In genomic region chr1:164558461-164559341, GRCh38 we compare ENCODE assay signal across 8 cellular contexts. TPM values are rescaled to one million over a fixed set of nuclear protein-coding genes. Genes with fewer than 3 reads are reported as not detected.
A peak's percentile ranks its signal among the peaks of the same experiment; 100 is the strongest.
DNase-seq lines count a peak whose midpoint lies in the region; ATAC-seq, FAIRE-seq and TF ChIP-seq lines count a peak whose summit lies in the region.

TSS of gene PBX1 (plus strand) at chr1:164559184.

- peak within 1 kb of the TSS; percentile 94 for H2AFZ ChIP-seq in SU-DHL-6 (ENCODE audit: low read depth, low read length, severe bottlenecking)

- peak within 1 kb of the TSS; percentile 90 for H3K4me2 ChIP-seq in SU-DHL-6 (ENCODE audit: low read depth, low read length, poor library complexity, severe bottlenecking)

- TF ChIP-seq POLR2A in adrenal gland (IDR thresholded peaks at IDR 0.05) = peak; percentile 90 to 97

- intact Hi-C loops in adrenal gland (cut with DNase I) (no loop called here), cardiac septum (cut with DNase I) (loop anchor here (2.0 kb wide), 1 partner anchor 228 kb away; no protein-coding TSS in a partner anchor), pancreas (cut with DNase I) (no loop called here)

- no peaks in the 10 kb centered on the region for H3K79me2 ChIP-seq in SU-DHL-6 (ENCODE audit: insufficient read depth, low read length)

- DNase-seq in GM04503 (ENCODE audit: low read depth) = peak; percentile 90
- peak; percentile 97 for DNase-seq in NCI-H1105 treated with DMSO at 0.1 percent for 48 hours (lab: John Stamatoyannopoulos, UW)
- peak; percentile 96 to 99 (median 99) for DNase-seq in adrenal gland
- peak; percentile 97 for DNase-seq in cardiac septum (ENCODE audit: low spot score)
- peak; percentile 89 to 99 (median 97) for DNase-seq in pancreas

- no peaks in the 10 kb centered on the region for H3F3A ChIP-seq in SU-DHL-6 (ENCODE audit: insufficient read depth)

- H3K27me3 ChIP-seq in SU-DHL-6 (ENCODE audit: low read length) = no peaks in the 10 kb centered on the region
- no peaks in the 10 kb centered on the region for H3K27me3 ChIP-seq in adrenal gland
- no peaks in the 10 kb centered on the region for H3K27me3 ChIP-seq in pancreas
- H3K27me3 ChIP-seq in thymus (ENCODE audit: control insufficient read depth, insufficient read depth) = peaks cover 19% of the 10 kb centered on the region

- H4K20me1 ChIP-seq in SU-DHL-6 (ENCODE audit: low read depth, low read length) = no peaks in the 10 kb centered on the region

- H3K27ac ChIP-seq in SU-DHL-6 (ENCODE audit: low read depth, low read length) = no peak within 1 kb of the TSS
- H3K27ac ChIP-seq in adrenal gland = peak within 1 kb of the TSS; percentile 42 to 87 (median 82)
- peak within 1 kb of the TSS; percentile 35 to 88 (median 64) for H3K27ac ChIP-seq in pancreas
- H3K27ac ChIP-seq in thymus (ENCODE audit: low read depth) = no peak within 1 kb of the TSS

- ATAC-seq in HG02623 (IDR thresholded peaks at IDR 0.05; ENCODE audit: unreplicated experiment) = peak; percentile 100
- peak; percentile 89 to 95 (median 94) for ATAC-seq in pancreas

- no peaks in the 10 kb centered on the region for H3K36me3 ChIP-seq in SU-DHL-6 (ENCODE audit: low read length)
- H3K36me3 ChIP-seq in adrenal gland (replicated peaks in 1 of 2) = no peaks in the 10 kb centered on the region
- H3K36me3 ChIP-seq in pancreas = no peaks in the 10 kb centered on the region
- no peaks in the 10 kb centered on the region for H3K36me3 ChIP-seq in thymus (ENCODE audit: control insufficient read depth, insufficient read depth)

- TF ChIP-seq CTCF in SU-DHL-6 (IDR thresholded peaks at IDR 0.05; ENCODE audit: insufficient read depth, low read length, poor library complexity, severe bottlenecking) (no peak), adrenal gland (IDR thresholded peaks at IDR 0.05) (no peak), pancreas (IDR thresholded peaks at IDR 0.05) (no peak)

- no peaks in the 10 kb centered on the region for H3K9me2 ChIP-seq in SU-DHL-6 (replicated peaks; ENCODE audit: insufficient read depth, low read length)

- no peaks in the 10 kb centered on the region for H3K9me3 ChIP-seq in SU-DHL-6 (ENCODE audit: insufficient read depth, low read length)
- H3K9me3 ChIP-seq in adrenal gland (replicated peaks in 1 of 3) = no peaks in the 10 kb centered on the region
- no peaks in the 10 kb centered on the region for H3K9me3 ChIP-seq in pancreas
- H3K9me3 ChIP-seq in thymus (ENCODE audit: control insufficient read depth) = no peaks in the 10 kb centered on the region

- peaks cover 0 to 21% of the 10 kb centered on the region in 2 donors for H3K4me1 ChIP-seq in adrenal gland (replicated peaks in 1 of 2)
- peaks cover 10 to 21% (median 14%) of the 10 kb centered on the region in 3 donors for H3K4me1 ChIP-seq in pancreas
- H3K4me1 ChIP-seq in thymus (ENCODE audit: control insufficient read depth, insufficient read depth, low read length) = no peaks in the 10 kb centered on the region

- H3K4me3 ChIP-seq in SU-DHL-6 (ENCODE audit: insufficient read depth, low read length, poor library complexity, severe bottlenecking) (peak within 1 kb of the TSS; percentile 73), adrenal gland (peak within 1 kb of the TSS; percentile 27 to 75 (median 53)), pancreas (peak within 1 kb of the TSS; percentile 40 to 69 (median 62)), thymus (ENCODE audit: low read length) (peak within 1 kb of the TSS; percentile 45)

- WGBS in adrenal gland, 4 donors = 0 to 2% (median 1%) methylated on average over 26 to 28 of the region's 28 CpGs
- WGBS in pancreas, 2 donors = 0% methylated on average over 25 to 28 of the region's 28 CpGs
- WGBS in thymus = 1% methylated on average over 28 of the region's 28 CpGs

- peak within 1 kb of the TSS; percentile 38; the same call in 1 of the 2 replicates for H3K9ac ChIP-seq in SU-DHL-6 (ENCODE audit: low read length)

- FAIRE-seq in pancreas (lab: Jason Lieb, UNC) = peak; percentile 96

RNA-seq across cellular contexts. Expression of gene PBX1, which starts in this region (rescaled TPM):
- 100 to 1,000 TPM in 4 of 8 donors, 10 to 100 TPM in 4; 53.3 to 294 (median 111) TPM for total RNA-seq in adrenal gland
- 100 to 1,000 TPM in 1 of 3 donors, 10 to 100 TPM in 2; 13.0 to 153 (median 17.3) TPM for polyA plus RNA-seq in adrenal gland
- 52.2 TPM for total RNA-seq in cardiac septum
- total RNA-seq in pancreas = 100 to 1,000 TPM in 2 of 6 donors, 10 to 100 TPM in 4; 74.1 to 113 (median 94.3) TPM
- polyA plus RNA-seq in pancreas = 10 to 100 TPM; 17.3 to 21.7 TPM
- 12.9 TPM for polyA plus RNA-seq in thymus

Comparison
In these comparisons a context has a peak if more than half of its experiments do, and no peak if none do; other contexts are left out.
1. H3K27ac ChIP-seq: peak in adrenal gland (5 of 5) and pancreas (4 of 4); none in SU-DHL-6 (single experiment) and thymus (single experiment).
2. Peak in every context shown above with its lines, with median percentiles within 50 percentile points of each other: DNase-seq and H3K4me3 ChIP-seq.